ENCODE assay signal across 2 cellular contexts in the genomic region with DNA sequence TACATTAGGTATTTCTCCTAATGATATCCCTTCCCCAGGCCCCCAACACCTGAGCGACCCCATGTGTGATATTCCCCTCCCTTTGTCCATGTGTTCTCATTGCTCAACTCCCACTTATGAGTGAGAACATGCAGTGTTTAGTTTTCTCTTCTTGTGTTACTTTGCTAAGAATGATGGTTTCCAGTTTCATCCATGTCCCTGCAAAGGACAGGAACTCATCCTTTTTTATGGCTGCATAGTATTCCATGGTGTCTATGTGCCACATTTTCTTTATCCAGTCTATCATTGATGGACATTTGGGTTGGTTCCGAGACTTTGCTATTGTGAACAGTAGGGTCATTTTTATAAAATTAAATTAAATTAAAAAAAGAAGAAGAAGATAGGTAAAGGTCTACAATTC.
DNase-seq lines count a peak whose midpoint lies in the region; TF ChIP-seq lines count a peak whose summit lies in the region.
"Not testable (repeated sequence)": the region's sequence is repeated elsewhere in the genome, so short reads cannot be mapped to it uniquely, and the experiment has no call there.

No MANE protein-coding gene starts in this region.

- H3K9ac ChIP-seq in Karpas-422 (ENCODE audit: low read length), result not testable (repeated sequence)

- not testable (repeated sequence) for H3K4me3 ChIP-seq in HEK293 (ENCODE audit: low read depth, low read length); Karpas-422 (ENCODE audit: low read length)

- H3K9me2 ChIP-seq in Karpas-422 (replicated peaks; ENCODE audit: insufficient read depth, low read length), result not testable (repeated sequence)

- H3K27ac ChIP-seq in HEK293 (ENCODE audit: extremely low read depth, low read depth, low read length), result not testable (repeated sequence)
- peak overlapping the region; percentile 99 for H3K27ac ChIP-seq in Karpas-422 (ENCODE audit: low read length)

- not testable (repeated sequence) for DNase-seq in Karpas-422

- CTCF ChIA-PET in HEK293 (lab: Yijun Ruan, JAX), result not testable (repeated sequence)

- H3K4me1 ChIP-seq in HEK293 (ENCODE audit: control insufficient read depth, insufficient read depth, low read length) (peaks cover 21% of the 10 kb centered on the region), Karpas-422 (ENCODE audit: low read length) (peaks cover 92% of the 10 kb centered on the region)

- not testable (repeated sequence) for H3K27me3 ChIP-seq in Karpas-422 (ENCODE audit: low read length)

- not testable (repeated sequence) for H3K9me3 ChIP-seq in HEK293 (ENCODE audit: control insufficient read depth, insufficient read depth, low read depth, low read length); Karpas-422 (ENCODE audit: low read length)

- not testable (repeated sequence) for H3K4me2 ChIP-seq in Karpas-422 (ENCODE audit: low read depth, low read length, poor library complexity, severe bottlenecking)

- H3K79me2 ChIP-seq in Karpas-422 (ENCODE audit: low read length), result not testable (repeated sequence)

- POLR2A ChIA-PET in HEK293 (lab: Yijun Ruan, JAX), result not testable (repeated sequence)

- H4K20me1 ChIP-seq in Karpas-422 (ENCODE audit: insufficient read depth, low read depth, low read length), result not testable (repeated sequence)

- TF ChIP-seq CTCF in HEK293 (tag by site-specific recombination; IDR thresholded peaks at IDR 0.05), result not testable (repeated sequence)

- not testable (repeated sequence) for H3K36me3 ChIP-seq in HEK293 (ENCODE audit: control insufficient read depth in 2 of 2, insufficient read depth in 1 of 2, low read length in 2 of 2); Karpas-422 (ENCODE audit: insufficient read depth, low read length)

- not testable (repeated sequence) for H2AFZ ChIP-seq in Karpas-422 (ENCODE audit: low read length)

TF ChIP-seq in HEK293, 187 proteins besides CTCF, POLR2A, EP300 and RAD21:
- peak; percentile 98 for TF ChIP-seq ZNF146 (tag by site-specific recombination; IDR thresholded peaks at IDR 0.05)
- TF ChIP-seq ZNF202 (tag by site-specific recombination; IDR thresholded peaks at IDR 0.05; ENCODE audit: borderline replicate concordance), result 0 out of 2 replicates have a peak, but pooled peaks have one; percentile 32
- TF ChIP-seq ZNF580 (tag by site-specific recombination; IDR thresholded peaks at IDR 0.05), result peak; percentile 54; the same call in 1 of the 2 replicates
